12 cellular contexts compared by ENCODE assay signal in genomic region chr1:199182151-199182843, GRCh38.
A peak's percentile ranks its signal among the peaks of the same experiment; 100 is the strongest.
DNase-seq lines count a peak whose midpoint lies in the region; ATAC-seq lines count a peak whose summit lies in the region.
"Had no signal": no experiment of that assay in that cellular context is flagged by ENCODE, and none has a peak within 500 bp of the region (broad histone marks: within the 10 kb centered on the region; RNA-seq: fewer than 3 reads in every experiment).

No MANE protein-coding gene starts in this region.

- no peaks in the 10 kb centered on the region for H3K9me3 Mint-ChIP-seq in natural killer cell treated with Interleukin-12 subunit alpha and Interleukin-12 subunit beta and Interleukin-15 and Interleukin-18, amount 100 ng/mL, for 72 hours
- H3K9me3 Mint-ChIP-seq: activated B cell treated with CpG ODN at 0.5 μM for 24 hours; activated naive CD4-positive, alpha-beta T cell treated with anti-CD3 and anti-CD28 coated beads, Interleukin-2, amount 50 U/mL, for 24 hours; endodermal cell had no signal

- no peaks in the 10 kb centered on the region for H3K27me3 Mint-ChIP-seq in natural killer cell treated with Interleukin-12 subunit alpha and Interleukin-12 subunit beta and Interleukin-15 and Interleukin-18, amount 100 ng/mL, for 72 hours

- peak; percentile 92 for DNase-seq in SIG-M5 treated with dmso at 0.1 percent for 504 hours (lab: John Stamatoyannopoulos, UW; ENCODE audit: unreplicated experiment)
- no peak for DNase-seq in natural killer cell treated with Interleukin-12 subunit alpha and Interleukin-12 subunit beta and Interleukin-15 and Interleukin-18, amount 100 ng/mL, for 72 hours (ENCODE audit: low spot score)
- no peak for DNase-seq in midbrain (lab: John Stamatoyannopoulos, UW)
- DNase-seq in ureter (ENCODE audit: low spot score): no peak
- DNase-seq: activated B cell treated with CpG ODN at 0.5 μM for 24 hours; endodermal cell; NCI-H1092; stimulated activated naive CD4-positive, alpha-beta T cell had no signal

- peak overlapping the region; percentile 75 to 83 for H3K27ac Mint-ChIP-seq in natural killer cell treated with Interleukin-12 subunit alpha and Interleukin-12 subunit beta and Interleukin-15 and Interleukin-18, amount 100 ng/mL, for 72 hours
- H3K27ac Mint-ChIP-seq: activated B cell treated with CpG ODN at 0.5 μM for 24 hours; activated naive CD4-positive, alpha-beta T cell treated with anti-CD3 and anti-CD28 coated beads, Interleukin-2, amount 50 U/mL, for 24 hours; endodermal cell had no signal

- peak; percentile 85 for ATAC-seq in GM18870 (IDR thresholded peaks at IDR 0.05; ENCODE audit: unreplicated experiment)
- peak; percentile 85 for ATAC-seq in HG02938 (IDR thresholded peaks at IDR 0.05; ENCODE audit: unreplicated experiment)
- peak; percentile 61 to 77 for ATAC-seq in natural killer cell treated with Interleukin-12 subunit alpha and Interleukin-12 subunit beta and Interleukin-15 and Interleukin-18, amount 100 ng/mL, for 72 hours
- ATAC-seq in HG03045 (IDR thresholded peaks at IDR 0.05; ENCODE audit: unreplicated experiment): no peak

- H3K36me3 Mint-ChIP-seq in natural killer cell treated with Interleukin-12 subunit alpha and Interleukin-12 subunit beta and Interleukin-15 and Interleukin-18, amount 100 ng/mL, for 72 hours: no peaks in the 10 kb centered on the region
- H3K36me3 Mint-ChIP-seq: activated naive CD4-positive, alpha-beta T cell treated with anti-CD3 and anti-CD28 coated beads, Interleukin-2, amount 50 U/mL, for 24 hours had no signal

- peaks cover 12 to 25% of the 10 kb centered on the region in 2 donors for H3K4me1 Mint-ChIP-seq in natural killer cell treated with Interleukin-12 subunit alpha and Interleukin-12 subunit beta and Interleukin-15 and Interleukin-18, amount 100 ng/mL, for 72 hours (ENCODE audit: low read depth in 2 of 2)
- H3K4me1 Mint-ChIP-seq: activated B cell treated with CpG ODN at 0.5 μM for 24 hours had no signal

- H3K4me3 Mint-ChIP-seq in natural killer cell treated with Interleukin-12 subunit alpha and Interleukin-12 subunit beta and Interleukin-15 and Interleukin-18, amount 100 ng/mL, for 72 hours: no peak overlapping the region
- H3K4me3 Mint-ChIP-seq: activated B cell treated with CpG ODN at 0.5 μM for 24 hours; activated naive CD4-positive, alpha-beta T cell treated with anti-CD3 and anti-CD28 coated beads, Interleukin-2, amount 50 U/mL, for 24 hours; endodermal cell had no signal
